Comparison of ENCODE assay signal across 1 cellular context in genomic region chr19:39162441-39163043, GRCh38.
TF ChIP-seq lines count a peak whose summit lies in the region.

No MANE protein-coding gene starts in this region.

TF ChIP-seq in K562, 482 proteins besides CTCF, POLR2A, EP300 and RAD21:
- TF ChIP-seq, protein P1, sequence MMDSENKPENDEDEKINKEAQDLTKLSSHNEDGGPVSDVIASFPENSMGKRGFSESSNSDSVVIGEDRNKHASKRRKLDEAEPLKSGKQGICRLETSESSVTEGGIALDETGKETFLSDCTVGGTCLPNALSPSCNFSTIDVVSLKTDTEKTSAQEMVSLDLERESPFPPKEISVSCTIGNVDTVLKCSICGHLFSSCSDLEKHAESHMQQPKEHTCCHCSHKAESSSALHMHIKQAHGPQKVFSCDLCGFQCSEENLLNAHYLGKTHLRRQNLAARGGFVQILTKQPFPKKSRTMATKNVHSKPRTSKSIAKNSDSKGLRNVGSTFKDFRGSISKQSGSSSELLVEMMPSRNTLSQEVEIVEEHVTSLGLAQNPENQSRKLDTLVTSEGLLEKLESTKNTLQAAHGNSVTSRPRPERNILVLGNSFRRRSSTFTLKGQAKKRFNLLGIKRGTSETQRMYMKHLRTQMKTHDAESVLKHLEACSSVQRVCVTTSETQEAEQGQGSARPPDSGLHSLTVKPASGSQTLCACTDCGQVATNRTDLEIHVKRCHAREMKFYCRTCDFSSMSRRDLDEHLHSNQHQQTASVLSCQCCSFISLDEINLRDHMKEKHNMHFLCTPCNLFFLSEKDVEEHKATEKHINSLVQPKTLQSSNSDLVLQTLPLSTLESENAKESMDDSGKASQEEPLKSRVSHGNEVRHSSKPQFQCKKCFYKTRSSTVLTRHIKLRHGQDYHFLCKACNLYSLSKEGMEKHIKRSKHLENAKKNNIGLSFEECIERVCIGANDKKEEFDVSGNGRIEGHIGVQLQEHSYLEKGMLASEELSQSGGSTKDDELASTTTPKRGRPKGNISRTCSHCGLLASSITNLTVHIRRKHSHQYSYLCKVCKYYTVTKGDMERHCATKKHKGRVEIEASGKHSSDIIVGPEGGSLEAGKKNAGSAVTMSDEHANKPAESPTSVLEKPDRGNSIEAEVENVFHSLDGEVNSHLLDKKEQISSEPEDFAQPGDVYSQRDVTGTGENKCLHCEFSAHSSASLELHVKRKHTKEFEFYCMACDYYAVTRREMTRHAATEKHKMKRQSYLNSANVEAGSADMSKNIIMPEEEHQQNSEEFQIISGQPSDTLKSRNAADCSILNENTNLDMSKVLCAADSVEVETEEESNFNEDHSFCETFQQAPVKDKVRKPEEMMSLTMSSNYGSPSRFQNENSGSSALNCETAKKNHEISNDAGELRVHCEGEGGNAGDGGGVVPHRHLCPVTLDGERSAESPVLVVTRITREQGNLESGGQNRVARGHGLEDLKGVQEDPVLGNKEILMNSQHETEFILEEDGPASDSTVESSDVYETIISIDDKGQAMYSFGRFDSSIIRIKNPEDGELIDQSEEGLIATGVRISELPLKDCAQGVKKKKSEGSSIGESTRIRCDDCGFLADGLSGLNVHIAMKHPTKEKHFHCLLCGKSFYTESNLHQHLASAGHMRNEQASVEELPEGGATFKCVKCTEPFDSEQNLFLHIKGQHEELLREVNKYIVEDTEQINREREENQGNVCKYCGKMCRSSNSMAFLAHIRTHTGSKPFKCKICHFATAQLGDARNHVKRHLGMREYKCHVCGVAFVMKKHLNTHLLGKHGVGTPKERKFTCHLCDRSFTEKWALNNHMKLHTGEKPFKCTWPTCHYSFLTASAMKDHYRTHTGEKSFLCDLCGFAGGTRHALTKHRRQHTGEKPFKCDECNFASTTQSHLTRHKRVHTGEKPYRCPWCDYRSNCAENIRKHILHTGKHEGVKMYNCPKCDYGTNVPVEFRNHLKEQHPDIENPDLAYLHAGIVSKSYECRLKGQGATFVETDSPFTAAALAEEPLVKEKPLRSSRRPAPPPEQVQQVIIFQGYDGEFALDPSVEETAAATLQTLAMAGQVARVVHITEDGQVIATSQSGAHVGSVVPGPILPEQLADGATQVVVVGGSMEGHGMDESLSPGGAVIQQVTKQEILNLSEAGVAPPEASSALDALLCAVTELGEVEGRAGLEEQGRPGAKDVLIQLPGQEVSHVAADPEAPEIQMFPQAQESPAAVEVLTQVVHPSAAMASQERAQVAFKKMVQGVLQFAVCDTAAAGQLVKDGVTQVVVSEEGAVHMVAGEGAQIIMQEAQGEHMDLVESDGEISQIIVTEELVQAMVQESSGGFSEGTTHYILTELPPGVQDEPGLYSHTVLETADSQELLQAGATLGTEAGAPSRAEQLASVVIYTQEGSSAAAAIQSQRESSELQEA (IDR thresholded peaks at IDR 0.05; ENCODE audit: low read depth), result no peak
- TF ChIP-seq, protein P2, sequence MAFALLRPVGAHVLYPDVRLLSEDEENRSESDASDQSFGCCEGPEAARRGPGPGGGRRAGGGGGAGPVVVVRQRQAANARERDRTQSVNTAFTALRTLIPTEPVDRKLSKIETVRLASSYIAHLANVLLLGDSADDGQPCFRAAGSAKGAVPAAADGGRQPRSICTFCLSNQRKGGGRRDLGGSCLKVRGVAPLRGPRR (CRISPR knock-in tag; IDR thresholded peaks at IDR 0.05), result no peak
- TF ChIP-seq CHD2 (IDR thresholded peaks at IDR 0.05; ENCODE audit: low read depth, low read length), result no peak
- TF ChIP-seq EGR1 (conservative IDR thresholded peaks at IDR 0.05), result peak; percentile 97
- TF ChIP-seq MCM7 (IDR thresholded peaks at IDR 0.05), result no peak
- no peak for TF ChIP-seq ZBTB26 (CRISPR knock-in tag; IDR thresholded peaks at IDR 0.05)
- TF ChIP-seq GABPB2 (CRISPR knock-in tag; conservative IDR thresholded peaks at IDR 0.05), result no peak
- TF ChIP-seq ZNF316 (IDR thresholded peaks at IDR 0.05), result peak; percentile 93
- no peak for TF ChIP-seq THRAP3 (IDR thresholded peaks at IDR 0.05; ENCODE audit: borderline replicate concordance)
- TF ChIP-seq TEAD4 (IDR thresholded peaks at IDR 0.05; ENCODE audit: low read length), result peak; percentile 50
- TF ChIP-seq TEAD4 (CRISPR knock-in tag; IDR thresholded peaks at IDR 0.05; ENCODE audit: borderline replicate concordance), result no peak
- no peak for TF ChIP-seq HDAC1 (IDR thresholded peaks at IDR 0.05)
- no peak for TF ChIP-seq ZNF282 (CRISPR knock-in tag; IDR thresholded peaks at IDR 0.05)
- TF ChIP-seq PRDM10 (IDR thresholded peaks at IDR 0.05; ENCODE audit: partially characterized antibody), result no peak
- TF ChIP-seq MYC (IDR thresholded peaks at IDR 0.05; ENCODE audit: low read depth, low read length), result no peak
- TF ChIP-seq MYC (CRISPR knock-in tag; IDR thresholded peaks at IDR 0.05; ENCODE audit: borderline replicate concordance, low read depth), result no peak
- 0 out of 2 replicates have a peak, but pooled peaks have one; percentile 32 for TF ChIP-seq MAFK (IDR thresholded peaks at IDR 0.05; ENCODE audit: low read length)
- TF ChIP-seq HCFC1 (IDR thresholded peaks at IDR 0.05; ENCODE audit: low read depth, low read length), result no peak
- TF ChIP-seq HDAC3 (IDR thresholded peaks at IDR 0.05; ENCODE audit: borderline replicate concordance, partially characterized antibody), result no peak
- peak; percentile 77 for TF ChIP-seq MAFG (tag; conservative IDR thresholded peaks at IDR 0.05)
- TF ChIP-seq MLLT1 (IDR thresholded peaks at IDR 0.05), result no peak
- TF ChIP-seq ZNF165 (CRISPR knock-in tag; IDR thresholded peaks at IDR 0.05; ENCODE audit: borderline replicate concordance), result no peak
- peak; percentile 84 for TF ChIP-seq C11orf30 (IDR thresholded peaks at IDR 0.05; ENCODE audit: low read depth)
- TF ChIP-seq NKRF (IDR thresholded peaks at IDR 0.05; ENCODE audit: borderline replicate concordance), result no peak
- peak; percentile 70 for TF ChIP-seq MAFF (IDR thresholded peaks at IDR 0.05; ENCODE audit: low read length)
